In genomic region chr2:159118859-159119510, GRCh38 we compare ENCODE assay signal across 8 cellular contexts.
DNase-seq lines count a peak whose midpoint lies in the region; ATAC-seq, FAIRE-seq and TF ChIP-seq lines count a peak whose summit lies in the region.

No MANE protein-coding gene starts in this region.

- H3K9me3 ChIP-seq in K562 (replicated peaks; ENCODE audit: control insufficient read depth, insufficient read depth, low read depth, low read length), result no peaks in the 10 kb centered on the region

- TF ChIP-seq EP300 in K562 (IDR thresholded peaks at IDR 0.05; ENCODE audit: low read length), result no peak

- peaks cover 3 to 6% of the 10 kb centered on the region in 2 experiments; a peak in 4 of 5 replicates for H3K27me3 ChIP-seq in K562 (ENCODE audit: control insufficient read depth in 2 of 2, insufficient read depth in 2 of 2, low read length in 2 of 2)

- ATAC-seq in GM18511 (IDR thresholded peaks at IDR 0.05; ENCODE audit: unreplicated experiment) (peak; percentile 36), HG03432 (IDR thresholded peaks at IDR 0.05; ENCODE audit: unreplicated experiment) (peak; percentile 11), K562 (no peak), HG03565 (IDR thresholded peaks at IDR 0.05; ENCODE audit: unreplicated experiment) (no peak), GM21515 (IDR thresholded peaks at IDR 0.05; ENCODE audit: unreplicated experiment) (no peak)

- peaks cover 5 to 9% of the 10 kb centered on the region in 2 experiments; a peak in 4 of 5 replicates for H3K4me1 ChIP-seq in K562 (replicated peaks in 1 of 2; ENCODE audit: control insufficient read depth in 2 of 2, insufficient read depth in 2 of 2, low read length in 2 of 2)

- DNase-seq in K562 (ENCODE audit: extremely low read depth in 1 of 4, low spot score in 3 of 4) (no peak), myocyte (ENCODE audit: low read depth) (peak; percentile 65), T-helper 9 cell (no peak)
- no peak for DNase-seq in NK-92 treated with Interleukin-12 subunit alpha and Interleukin-12 subunit beta, amount 100 ng/mL, for 24 hours (lab: John Stamatoyannopoulos, UW)

- no peak for TF ChIP-seq POLR2A in K562 (conservative IDR thresholded peaks at IDR 0.05)

- WGBS in K562 (ENCODE audit: insufficient coverage, low coverage, missing lambda C conversion rate), result 43% methylated on average over 2 of the region's 2 CpGs

- no peaks in the 10 kb centered on the region for H3K36me3 ChIP-seq in K562 (ENCODE audit: control insufficient read depth, insufficient read depth, low read length)

- no TSS peak for BruUV-seq in K562 (replicated peaks; lab: Mats Ljungman, UMichigan)

- POLR2A ChIA-PET in K562 (lab: Yijun Ruan, JAX), result interaction anchor here (0.6 to 2.0 kb wide), 12 partner anchors 10 to 165 kb away, joined by 3 to 7 read pairs (median 3); no protein-coding TSS in a partner anchor

- H3K27ac ChIP-seq in K562 (ENCODE audit: extremely low read depth, low read depth, low read length), result no peak overlapping the region

- H3K4me3 ChIP-seq in K562, result no peak overlapping the region

- H3K9me1 ChIP-seq in K562 (ENCODE audit: control insufficient read depth, insufficient read depth, low read length), result no peaks in the 10 kb centered on the region

- H3K79me2 ChIP-seq in K562 (ENCODE audit: control insufficient read depth, insufficient read depth, low read length), result no peaks in the 10 kb centered on the region

- CTCF ChIA-PET in K562 (lab: Yijun Ruan, JAX; ENCODE audit: low intra/inter-chr PET ratio), result interaction anchor here (0.6 to 3.7 kb wide), 4 partner anchors 84 to 223 kb away, joined by 3 to 33 read pairs (median 12); no protein-coding TSS in a partner anchor

- H3K9ac ChIP-seq in K562 (ENCODE audit: insufficient read depth in 1 of 2, low read depth in 2 of 2, low read length in 2 of 2), result no peak overlapping the region

- no peaks in the 10 kb centered on the region for H4K20me1 ChIP-seq in K562 (replicated peaks; ENCODE audit: control insufficient read depth, insufficient read depth, low read length)

- 0 out of 2 replicates have a peak overlapping the region, but pooled peaks have one; percentile 62 for H2AFZ ChIP-seq in K562 (ENCODE audit: low read depth, low read length)

- no peak for TF ChIP-seq CTCF in K562 (IDR thresholded peaks at IDR 0.05 in 2 of 3, conservative IDR thresholded peaks at IDR 0.05 in 1 of 3; ENCODE audit: insufficient read depth in 2 of 3, low read depth in 1 of 3, low read length in 3 of 3)

- H3K4me2 ChIP-seq in K562 (ENCODE audit: insufficient read depth, low read length), result no peak overlapping the region

- in situ Hi-C loops in K562 (cut with MboI), result no loop called here

- TF ChIP-seq RAD21 in K562 (CRISPR knock-in tag; conservative IDR thresholded peaks at IDR 0.05 in 1 of 2, IDR thresholded peaks at IDR 0.05 in 1 of 2), result no peak

- no peak for FAIRE-seq in K562 (lab: Jason Lieb, UNC)

- intact Hi-C loops in K562 (cut with micrococcal nuclease), result loop anchor here (1.0 to 10.0 kb wide), 4 partner anchors 66 to 1084 kb away; no protein-coding TSS in a partner anchor

TF ChIP-seq in K562, 482 proteins besides CTCF, POLR2A, EP300 and RAD21:
- TF ChIP-seq ZNF586 (CRISPR knock-in tag; conservative IDR thresholded peaks at IDR 0.05) (no peak), FOXK1 (CRISPR knock-in tag; IDR thresholded peaks at IDR 0.05; ENCODE audit: borderline replicate concordance) (no peak), ZNF644 (tag; IDR thresholded peaks at IDR 0.05; ENCODE audit: low read depth) (peak; percentile 36; the same call in 1 of the 2 replicates), ZNF395 (CRISPR knock-in tag; IDR thresholded peaks at IDR 0.05) (0 out of 2 replicates have a peak, but pooled peaks have one; percentile 67), ZNF133 (CRISPR knock-in tag; IDR thresholded peaks at IDR 0.05) (no peak), ESRRA (IDR thresholded peaks at IDR 0.05; ENCODE audit: borderline replicate concordance, low read depth) (no peak), ZKSCAN3 (CRISPR knock-in tag; IDR thresholded peaks at IDR 0.05) (no peak), SRF (CRISPR knock-in tag; IDR thresholded peaks at IDR 0.05) (0 out of 4 replicates have a peak, but pooled peaks of 1 of the 2 experiments have one; percentile 22), HNRNPLL (IDR thresholded peaks at IDR 0.05; ENCODE audit: low read depth, low read length, poor library complexity, severe bottlenecking) (no peak), TEAD2 (tag; IDR thresholded peaks at IDR 0.05) (0 out of 2 replicates have a peak, but pooled peaks have one; percentile 9), CBFA2T2 (conservative IDR thresholded peaks at IDR 0.05) (no peak), ZNF75A (CRISPR knock-in tag; IDR thresholded peaks at IDR 0.05) (no peak), ZNF511 (CRISPR knock-in tag; IDR thresholded peaks at IDR 0.05) (no peak), ELF2 (CRISPR knock-in tag; IDR thresholded peaks at IDR 0.05) (0 out of 2 replicates have a peak, but pooled peaks have one; percentile 63), ZNF316 (IDR thresholded peaks at IDR 0.05) (no peak), POLR3A (IDR thresholded peaks at IDR 0.05; ENCODE audit: borderline replicate concordance, extremely low read depth, insufficient read depth, insufficient read length) (no peak), PURB (CRISPR knock-in tag; IDR thresholded peaks at IDR 0.05; ENCODE audit: low read depth) (no peak), ETV1 (tag; conservative IDR thresholded peaks at IDR 0.05; ENCODE audit: low read depth) (0 out of 2 replicates have a peak, but pooled peaks have one; percentile 30)
- TF ChIP-seq, protein P1, sequence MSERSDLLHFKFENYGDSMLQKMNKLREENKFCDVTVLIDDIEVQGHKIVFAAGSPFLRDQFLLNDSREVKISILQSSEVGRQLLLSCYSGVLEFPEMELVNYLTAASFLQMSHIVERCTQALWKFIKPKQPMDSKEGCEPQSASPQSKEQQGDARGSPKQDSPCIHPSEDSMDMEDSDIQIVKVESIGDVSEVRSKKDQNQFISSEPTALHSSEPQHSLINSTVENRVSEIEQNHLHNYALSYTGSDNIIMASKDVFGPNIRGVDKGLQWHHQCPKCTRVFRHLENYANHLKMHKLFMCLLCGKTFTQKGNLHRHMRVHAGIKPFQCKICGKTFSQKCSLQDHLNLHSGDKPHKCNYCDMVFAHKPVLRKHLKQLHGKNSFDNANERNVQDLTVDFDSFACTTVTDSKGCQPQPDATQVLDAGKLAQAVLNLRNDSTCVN (CRISPR knock-in tag; IDR thresholded peaks at IDR 0.05), result no peak
- TF ChIP-seq, protein P2, sequence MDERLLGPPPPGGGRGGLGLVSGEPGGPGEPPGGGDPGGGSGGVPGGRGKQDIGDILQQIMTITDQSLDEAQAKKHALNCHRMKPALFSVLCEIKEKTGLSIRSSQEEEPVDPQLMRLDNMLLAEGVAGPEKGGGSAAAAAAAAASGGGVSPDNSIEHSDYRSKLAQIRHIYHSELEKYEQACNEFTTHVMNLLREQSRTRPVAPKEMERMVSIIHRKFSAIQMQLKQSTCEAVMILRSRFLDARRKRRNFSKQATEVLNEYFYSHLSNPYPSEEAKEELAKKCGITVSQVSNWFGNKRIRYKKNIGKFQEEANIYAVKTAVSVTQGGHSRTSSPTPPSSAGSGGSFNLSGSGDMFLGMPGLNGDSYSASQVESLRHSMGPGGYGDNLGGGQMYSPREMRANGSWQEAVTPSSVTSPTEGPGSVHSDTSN (CRISPR knock-in tag; IDR thresholded peaks at IDR 0.05; ENCODE audit: low read depth), result no peak
- TF ChIP-seq, protein P2 (tag; conservative IDR thresholded peaks at IDR 0.05; ENCODE audit: low read depth), result 0 out of 2 replicates have a peak, but pooled peaks have one; percentile 28

Comparison
In these comparisons a context has a peak if more than half of its experiments do, and no peak if none do; other contexts are left out.
1. ATAC-seq: peak in GM18511 (single experiment) and HG03432 (single experiment); none in K562 (single experiment), HG03565 (single experiment) and GM21515 (single experiment).